1 cellular context compared by ENCODE assay signal in genomic region chr1:26166719-26167281, GRCh38.
TF ChIP-seq lines count a peak whose summit lies in the region.

No MANE protein-coding gene starts in this region.

TF ChIP-seq in H1, 55 proteins besides CTCF, POLR2A, EP300 and RAD21:
- no peak for TF ChIP-seq KDM4A (IDR thresholded peaks at IDR 0.05; ENCODE audit: low read depth, low read length, severe bottlenecking)
- no peak for TF ChIP-seq JUN (IDR thresholded peaks at IDR 0.05; ENCODE audit: low read depth, low read length)
- TF ChIP-seq CEBPB (IDR thresholded peaks at IDR 0.05; ENCODE audit: low read depth, low read length) = no peak
- TF ChIP-seq PHF8 (conservative IDR thresholded peaks at IDR 0.05; ENCODE audit: low read depth, low read length) = no peak
- no peak for TF ChIP-seq KDM5A (IDR thresholded peaks at IDR 0.05; ENCODE audit: low read length)
- TF ChIP-seq TAF7 (optimal IDR thresholded peaks at IDR 0.05; ENCODE audit: borderline replicate concordance, low read depth, low read length) = no peak
- TF ChIP-seq, protein P1, sequence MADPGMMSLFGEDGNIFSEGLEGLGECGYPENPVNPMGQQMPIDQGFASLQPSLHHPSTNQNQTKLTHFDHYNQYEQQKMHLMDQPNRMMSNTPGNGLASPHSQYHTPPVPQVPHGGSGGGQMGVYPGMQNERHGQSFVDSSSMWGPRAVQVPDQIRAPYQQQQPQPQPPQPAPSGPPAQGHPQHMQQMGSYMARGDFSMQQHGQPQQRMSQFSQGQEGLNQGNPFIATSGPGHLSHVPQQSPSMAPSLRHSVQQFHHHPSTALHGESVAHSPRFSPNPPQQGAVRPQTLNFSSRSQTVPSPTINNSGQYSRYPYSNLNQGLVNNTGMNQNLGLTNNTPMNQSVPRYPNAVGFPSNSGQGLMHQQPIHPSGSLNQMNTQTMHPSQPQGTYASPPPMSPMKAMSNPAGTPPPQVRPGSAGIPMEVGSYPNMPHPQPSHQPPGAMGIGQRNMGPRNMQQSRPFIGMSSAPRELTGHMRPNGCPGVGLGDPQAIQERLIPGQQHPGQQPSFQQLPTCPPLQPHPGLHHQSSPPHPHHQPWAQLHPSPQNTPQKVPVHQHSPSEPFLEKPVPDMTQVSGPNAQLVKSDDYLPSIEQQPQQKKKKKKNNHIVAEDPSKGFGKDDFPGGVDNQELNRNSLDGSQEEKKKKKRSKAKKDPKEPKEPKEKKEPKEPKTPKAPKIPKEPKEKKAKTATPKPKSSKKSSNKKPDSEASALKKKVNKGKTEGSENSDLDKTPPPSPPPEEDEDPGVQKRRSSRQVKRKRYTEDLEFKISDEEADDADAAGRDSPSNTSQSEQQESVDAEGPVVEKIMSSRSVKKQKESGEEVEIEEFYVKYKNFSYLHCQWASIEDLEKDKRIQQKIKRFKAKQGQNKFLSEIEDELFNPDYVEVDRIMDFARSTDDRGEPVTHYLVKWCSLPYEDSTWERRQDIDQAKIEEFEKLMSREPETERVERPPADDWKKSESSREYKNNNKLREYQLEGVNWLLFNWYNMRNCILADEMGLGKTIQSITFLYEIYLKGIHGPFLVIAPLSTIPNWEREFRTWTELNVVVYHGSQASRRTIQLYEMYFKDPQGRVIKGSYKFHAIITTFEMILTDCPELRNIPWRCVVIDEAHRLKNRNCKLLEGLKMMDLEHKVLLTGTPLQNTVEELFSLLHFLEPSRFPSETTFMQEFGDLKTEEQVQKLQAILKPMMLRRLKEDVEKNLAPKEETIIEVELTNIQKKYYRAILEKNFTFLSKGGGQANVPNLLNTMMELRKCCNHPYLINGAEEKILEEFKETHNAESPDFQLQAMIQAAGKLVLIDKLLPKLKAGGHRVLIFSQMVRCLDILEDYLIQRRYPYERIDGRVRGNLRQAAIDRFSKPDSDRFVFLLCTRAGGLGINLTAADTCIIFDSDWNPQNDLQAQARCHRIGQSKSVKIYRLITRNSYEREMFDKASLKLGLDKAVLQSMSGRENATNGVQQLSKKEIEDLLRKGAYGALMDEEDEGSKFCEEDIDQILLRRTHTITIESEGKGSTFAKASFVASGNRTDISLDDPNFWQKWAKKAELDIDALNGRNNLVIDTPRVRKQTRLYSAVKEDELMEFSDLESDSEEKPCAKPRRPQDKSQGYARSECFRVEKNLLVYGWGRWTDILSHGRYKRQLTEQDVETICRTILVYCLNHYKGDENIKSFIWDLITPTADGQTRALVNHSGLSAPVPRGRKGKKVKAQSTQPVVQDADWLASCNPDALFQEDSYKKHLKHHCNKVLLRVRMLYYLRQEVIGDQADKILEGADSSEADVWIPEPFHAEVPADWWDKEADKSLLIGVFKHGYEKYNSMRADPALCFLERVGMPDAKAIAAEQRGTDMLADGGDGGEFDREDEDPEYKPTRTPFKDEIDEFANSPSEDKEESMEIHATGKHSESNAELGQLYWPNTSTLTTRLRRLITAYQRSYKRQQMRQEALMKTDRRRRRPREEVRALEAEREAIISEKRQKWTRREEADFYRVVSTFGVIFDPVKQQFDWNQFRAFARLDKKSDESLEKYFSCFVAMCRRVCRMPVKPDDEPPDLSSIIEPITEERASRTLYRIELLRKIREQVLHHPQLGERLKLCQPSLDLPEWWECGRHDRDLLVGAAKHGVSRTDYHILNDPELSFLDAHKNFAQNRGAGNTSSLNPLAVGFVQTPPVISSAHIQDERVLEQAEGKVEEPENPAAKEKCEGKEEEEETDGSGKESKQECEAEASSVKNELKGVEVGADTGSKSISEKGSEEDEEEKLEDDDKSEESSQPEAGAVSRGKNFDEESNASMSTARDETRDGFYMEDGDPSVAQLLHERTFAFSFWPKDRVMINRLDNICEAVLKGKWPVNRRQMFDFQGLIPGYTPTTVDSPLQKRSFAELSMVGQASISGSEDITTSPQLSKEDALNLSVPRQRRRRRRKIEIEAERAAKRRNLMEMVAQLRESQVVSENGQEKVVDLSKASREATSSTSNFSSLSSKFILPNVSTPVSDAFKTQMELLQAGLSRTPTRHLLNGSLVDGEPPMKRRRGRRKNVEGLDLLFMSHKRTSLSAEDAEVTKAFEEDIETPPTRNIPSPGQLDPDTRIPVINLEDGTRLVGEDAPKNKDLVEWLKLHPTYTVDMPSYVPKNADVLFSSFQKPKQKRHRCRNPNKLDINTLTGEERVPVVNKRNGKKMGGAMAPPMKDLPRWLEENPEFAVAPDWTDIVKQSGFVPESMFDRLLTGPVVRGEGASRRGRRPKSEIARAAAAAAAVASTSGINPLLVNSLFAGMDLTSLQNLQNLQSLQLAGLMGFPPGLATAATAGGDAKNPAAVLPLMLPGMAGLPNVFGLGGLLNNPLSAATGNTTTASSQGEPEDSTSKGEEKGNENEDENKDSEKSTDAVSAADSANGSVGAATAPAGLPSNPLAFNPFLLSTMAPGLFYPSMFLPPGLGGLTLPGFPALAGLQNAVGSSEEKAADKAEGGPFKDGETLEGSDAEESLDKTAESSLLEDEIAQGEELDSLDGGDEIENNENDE (IDR thresholded peaks at IDR 0.05; ENCODE audit: insufficient replicate concordance, low read length) = no peak
- TF ChIP-seq GABPA (IDR thresholded peaks at IDR 0.05; ENCODE audit: borderline replicate concordance, insufficient read depth, low read length) = no peak
- no peak for TF ChIP-seq CBX8 (IDR thresholded peaks at IDR 0.05; ENCODE audit: borderline replicate concordance, low read depth, low read length)
- no peak for TF ChIP-seq BACH1 (IDR thresholded peaks at IDR 0.05; ENCODE audit: low read length)
- no peak for TF ChIP-seq MAFK (IDR thresholded peaks at IDR 0.05; ENCODE audit: low read depth, low read length)
- TF ChIP-seq RFX5 (IDR thresholded peaks at IDR 0.05; ENCODE audit: borderline replicate concordance, low read depth, low read length) = no peak
- no peak for TF ChIP-seq ASH2L (IDR thresholded peaks at IDR 0.05; ENCODE audit: low read length)
- TF ChIP-seq SP4 (IDR thresholded peaks at IDR 0.05; ENCODE audit: low read length) = no peak
